Comparison of ENCODE assay signal across 2 cellular contexts in the genomic region with DNA sequence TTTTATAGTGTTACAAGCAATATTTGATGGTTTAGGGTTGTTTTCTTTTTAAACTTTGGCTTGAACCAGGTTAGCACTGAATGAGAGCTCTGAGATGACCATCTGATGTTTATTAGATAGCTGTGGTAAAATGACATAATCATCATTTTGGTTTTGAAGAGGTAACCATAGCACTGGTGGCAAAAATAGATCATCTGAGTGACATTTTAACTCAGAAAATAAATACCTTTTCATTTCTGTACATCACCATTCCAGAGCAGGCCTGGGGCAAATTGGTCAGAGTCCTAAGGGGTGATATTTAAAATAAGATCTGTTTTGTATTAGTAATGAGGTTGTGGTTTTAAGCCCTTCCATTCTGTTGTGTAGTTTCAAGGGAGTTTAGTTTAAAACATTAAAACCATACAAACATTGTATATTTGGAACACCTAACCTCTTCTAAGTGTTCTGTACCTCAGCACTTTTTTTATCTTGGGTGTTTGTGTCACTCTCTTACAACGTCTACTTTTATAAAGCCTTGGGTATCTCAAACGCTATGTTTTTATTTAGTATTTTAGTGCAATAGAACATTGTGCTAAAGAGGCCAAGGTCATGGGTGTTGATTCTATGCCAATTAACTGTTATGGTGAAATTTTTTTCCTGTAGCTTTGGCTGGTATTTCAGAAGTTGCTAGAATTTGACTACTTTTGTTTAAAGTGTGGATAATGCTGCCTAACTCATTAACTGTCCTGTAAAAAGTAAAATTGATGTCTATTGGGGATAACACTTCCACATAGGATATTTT.
TF ChIP-seq lines count a peak whose summit lies in the region.

No MANE protein-coding gene starts in this region.

TF ChIP-seq in liver, 16 proteins besides CTCF, POLR2A, EP300 and RAD21 (continued from another document):
- TF ChIP-seq, protein P1, sequence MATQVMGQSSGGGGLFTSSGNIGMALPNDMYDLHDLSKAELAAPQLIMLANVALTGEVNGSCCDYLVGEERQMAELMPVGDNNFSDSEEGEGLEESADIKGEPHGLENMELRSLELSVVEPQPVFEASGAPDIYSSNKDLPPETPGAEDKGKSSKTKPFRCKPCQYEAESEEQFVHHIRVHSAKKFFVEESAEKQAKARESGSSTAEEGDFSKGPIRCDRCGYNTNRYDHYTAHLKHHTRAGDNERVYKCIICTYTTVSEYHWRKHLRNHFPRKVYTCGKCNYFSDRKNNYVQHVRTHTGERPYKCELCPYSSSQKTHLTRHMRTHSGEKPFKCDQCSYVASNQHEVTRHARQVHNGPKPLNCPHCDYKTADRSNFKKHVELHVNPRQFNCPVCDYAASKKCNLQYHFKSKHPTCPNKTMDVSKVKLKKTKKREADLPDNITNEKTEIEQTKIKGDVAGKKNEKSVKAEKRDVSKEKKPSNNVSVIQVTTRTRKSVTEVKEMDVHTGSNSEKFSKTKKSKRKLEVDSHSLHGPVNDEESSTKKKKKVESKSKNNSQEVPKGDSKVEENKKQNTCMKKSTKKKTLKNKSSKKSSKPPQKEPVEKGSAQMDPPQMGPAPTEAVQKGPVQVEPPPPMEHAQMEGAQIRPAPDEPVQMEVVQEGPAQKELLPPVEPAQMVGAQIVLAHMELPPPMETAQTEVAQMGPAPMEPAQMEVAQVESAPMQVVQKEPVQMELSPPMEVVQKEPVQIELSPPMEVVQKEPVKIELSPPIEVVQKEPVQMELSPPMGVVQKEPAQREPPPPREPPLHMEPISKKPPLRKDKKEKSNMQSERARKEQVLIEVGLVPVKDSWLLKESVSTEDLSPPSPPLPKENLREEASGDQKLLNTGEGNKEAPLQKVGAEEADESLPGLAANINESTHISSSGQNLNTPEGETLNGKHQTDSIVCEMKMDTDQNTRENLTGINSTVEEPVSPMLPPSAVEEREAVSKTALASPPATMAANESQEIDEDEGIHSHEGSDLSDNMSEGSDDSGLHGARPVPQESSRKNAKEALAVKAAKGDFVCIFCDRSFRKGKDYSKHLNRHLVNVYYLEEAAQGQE (IDR thresholded peaks at IDR 0.05), result no peak
- no peak for TF ChIP-seq EGR1 (IDR thresholded peaks at IDR 0.05; ENCODE audit: low read depth in 2 of 2)
- TF ChIP-seq YY1 (IDR thresholded peaks at IDR 0.05), result no peak
- TF ChIP-seq SP1 (IDR thresholded peaks at IDR 0.05), result peak; percentile 46
- peak; percentile 54 to 63 for TF ChIP-seq HNF4A (conservative IDR thresholded peaks at IDR 0.05)

TF ChIP-seq in HepG2, 621 proteins besides CTCF, POLR2A, EP300 and RAD21 (continued from another document):
- TF ChIP-seq, protein P2, sequence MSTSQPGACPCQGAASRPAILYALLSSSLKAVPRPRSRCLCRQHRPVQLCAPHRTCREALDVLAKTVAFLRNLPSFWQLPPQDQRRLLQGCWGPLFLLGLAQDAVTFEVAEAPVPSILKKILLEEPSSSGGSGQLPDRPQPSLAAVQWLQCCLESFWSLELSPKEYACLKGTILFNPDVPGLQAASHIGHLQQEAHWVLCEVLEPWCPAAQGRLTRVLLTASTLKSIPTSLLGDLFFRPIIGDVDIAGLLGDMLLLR (CRISPR knock-in tag; IDR thresholded peaks at IDR 0.05), result no peak
- TF ChIP-seq, protein P3, sequence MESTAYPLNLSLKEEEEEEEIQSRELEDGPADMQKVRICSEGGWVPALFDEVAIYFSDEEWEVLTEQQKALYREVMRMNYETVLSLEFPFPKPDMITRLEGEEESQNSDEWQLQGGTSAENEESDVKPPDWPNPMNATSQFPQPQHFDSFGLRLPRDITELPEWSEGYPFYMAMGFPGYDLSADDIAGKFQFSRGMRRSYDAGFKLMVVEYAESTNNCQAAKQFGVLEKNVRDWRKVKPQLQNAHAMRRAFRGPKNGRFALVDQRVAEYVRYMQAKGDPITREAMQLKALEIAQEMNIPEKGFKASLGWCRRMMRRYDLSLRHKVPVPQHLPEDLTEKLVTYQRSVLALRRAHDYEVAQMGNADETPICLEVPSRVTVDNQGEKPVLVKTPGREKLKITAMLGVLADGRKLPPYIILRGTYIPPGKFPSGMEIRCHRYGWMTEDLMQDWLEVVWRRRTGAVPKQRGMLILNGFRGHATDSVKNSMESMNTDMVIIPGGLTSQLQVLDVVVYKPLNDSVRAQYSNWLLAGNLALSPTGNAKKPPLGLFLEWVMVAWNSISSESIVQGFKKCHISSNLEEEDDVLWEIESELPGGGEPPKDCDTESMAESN (CRISPR knock-in tag; conservative IDR thresholded peaks at IDR 0.05), result no peak
- TF ChIP-seq, protein P4, sequence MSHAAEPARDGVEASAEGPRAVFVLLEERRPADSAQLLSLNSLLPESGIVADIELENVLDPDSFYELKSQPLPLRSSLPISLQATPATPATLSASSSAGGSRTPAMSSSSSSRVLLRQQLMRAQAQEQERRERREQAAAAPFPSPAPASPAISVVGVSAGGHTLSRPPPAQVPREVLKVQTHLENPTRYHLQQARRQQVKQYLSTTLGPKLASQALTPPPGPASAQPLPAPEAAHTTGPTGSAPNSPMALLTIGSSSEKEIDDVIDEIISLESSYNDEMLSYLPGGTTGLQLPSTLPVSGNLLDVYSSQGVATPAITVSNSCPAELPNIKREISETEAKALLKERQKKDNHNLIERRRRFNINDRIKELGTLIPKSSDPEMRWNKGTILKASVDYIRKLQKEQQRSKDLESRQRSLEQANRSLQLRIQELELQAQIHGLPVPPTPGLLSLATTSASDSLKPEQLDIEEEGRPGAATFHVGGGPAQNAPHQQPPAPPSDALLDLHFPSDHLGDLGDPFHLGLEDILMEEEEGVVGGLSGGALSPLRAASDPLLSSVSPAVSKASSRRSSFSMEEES (CRISPR knock-in tag; IDR thresholded peaks at IDR 0.05), result no peak
- TF ChIP-seq ZNF772 (CRISPR knock-in tag; IDR thresholded peaks at IDR 0.05) (no peak), ZNF501 (CRISPR knock-in tag; IDR thresholded peaks at IDR 0.05) (no peak), HOXD1 (CRISPR knock-in tag; IDR thresholded peaks at IDR 0.05) (no peak)
- TF ChIP-seq, protein P5, sequence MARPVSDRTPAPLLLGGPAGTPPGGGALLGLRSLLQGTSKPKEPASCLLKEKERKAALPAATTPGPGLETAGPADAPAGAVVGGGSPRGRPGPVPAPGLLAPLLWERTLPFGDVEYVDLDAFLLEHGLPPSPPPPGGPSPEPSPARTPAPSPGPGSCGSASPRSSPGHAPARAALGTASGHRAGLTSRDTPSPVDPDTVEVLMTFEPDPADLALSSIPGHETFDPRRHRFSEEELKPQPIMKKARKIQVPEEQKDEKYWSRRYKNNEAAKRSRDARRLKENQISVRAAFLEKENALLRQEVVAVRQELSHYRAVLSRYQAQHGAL (CRISPR knock-in tag; IDR thresholded peaks at IDR 0.05; ENCODE audit: not compliant biosample characterization), result no peak
TF ChIP-seq in HepG2: peak in this region for 0.
